12 cellular contexts compared by ENCODE assay signal in the genomic region with DNA sequence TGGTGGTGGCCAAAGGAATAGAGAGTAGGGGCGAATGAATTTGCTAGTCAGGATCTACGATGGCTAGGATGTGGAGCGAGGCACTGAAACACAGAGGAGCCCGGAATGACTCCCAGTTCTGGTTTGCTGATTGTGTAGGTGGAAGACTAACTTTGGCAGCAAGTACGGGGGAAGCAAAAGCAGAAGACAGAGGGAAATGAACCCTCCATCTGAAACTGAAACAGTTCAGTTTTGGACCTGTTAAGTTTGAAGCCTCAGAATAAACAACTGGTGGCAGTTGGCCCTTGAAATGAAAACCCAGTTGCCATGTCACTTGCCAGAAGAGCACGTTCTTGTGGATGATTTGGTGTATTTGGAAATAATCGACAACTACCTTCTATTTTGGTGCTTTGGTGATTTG. TPM values are rescaled to one million over a fixed set of nuclear protein-coding genes. Genes with fewer than 3 reads are reported as not detected.
A peak's percentile ranks its signal among the peaks of the same experiment; 100 is the strongest.
DNase-seq lines count a peak whose midpoint lies in the region; ATAC-seq, FAIRE-seq and TF ChIP-seq lines count a peak whose summit lies in the region.
"Had no signal": no experiment of that assay in that cellular context is flagged by ENCODE, and none has a peak within 500 bp of the region (broad histone marks: within the 10 kb centered on the region; RNA-seq: fewer than 3 reads in every experiment).

No MANE protein-coding gene starts in this region.

- no peaks in the 10 kb centered on the region for H3K36me3 ChIP-seq in GM12878 (ENCODE audit: control insufficient read depth in 2 of 2, insufficient read depth in 2 of 2, low read length in 1 of 2)

- SMC1A ChIA-PET in GM12878 (lab: Charles Lee; ENCODE audit: uncharacterized antibody, unreplicated experiment) = interaction anchor here (1.0 to 5.1 kb wide), 12 partner anchors 9 to 227 kb away, joined by 3 to 34 read pairs (median 5); a partner anchor contains a TSS

- H3K27me3 Mint-ChIP-seq in activated T-helper 2 cell treated with anti-CD3 and anti-CD28 coated beads, Interferon-gamma antibody, Interleukin-2, Interleukin-4, amounts not matched to agents 10 μg/mL and 5 μg/mL and 100 μg/mL, durations not matched to agents 14 hours and 24 hours and 36 hours (ENCODE audit: low read depth) = peaks cover 2% of the 10 kb centered on the region

- H3K4me1 ChIP-seq in GM12878 (ENCODE audit: control insufficient read depth, insufficient read depth, low read length) = peaks cover 10% of the 10 kb centered on the region

- peak; percentile 52 for FAIRE-seq in GM12878 (lab: Jason Lieb, UNC)
- FAIRE-seq: endometrium, small intestine had no signal

- CTCF ChIA-PET in GM12878 (lab: Yijun Ruan, JAX) = interaction anchor here (1.0 to 2.0 kb wide), 6 partner anchors 9 to 480 kb away, joined by 3 to 7 read pairs (median 4); no protein-coding TSS in a partner anchor

- H3K27me3 ChIP-seq in GM12878 (replicated peaks in 1 of 2; ENCODE audit: control insufficient read depth in 2 of 2, insufficient read depth in 2 of 2, low read length in 1 of 2) = no peaks in the 10 kb centered on the region

- no peak for TF ChIP-seq RAD21 in GM12878 (IDR thresholded peaks at IDR 0.05; ENCODE audit: insufficient read depth, low read depth, low read length)

- no peaks in the 10 kb centered on the region for H3K79me2 ChIP-seq in GM12878 (ENCODE audit: control insufficient read depth, insufficient read depth, low read length)

- in situ Hi-C loops in GM12878 (cut with MboI) = no loop called here

- intact Hi-C loops in GM12878 (cut with micrococcal nuclease; ENCODE audit: unreplicated experiment) = no loop called here
- intact Hi-C loops in activated T-helper 2 cell treated with anti-CD3 and anti-CD28 coated beads, Interferon-gamma antibody, Interleukin-2, Interleukin-4, amounts not matched to agents 10 μg/mL and 5 μg/mL and 100 μg/mL, durations not matched to agents 14 hours and 24 hours and 36 hours (cut with micrococcal nuclease) = no loop called here

- no peak for TF ChIP-seq EP300 in GM12878 (IDR thresholded peaks at IDR 0.05; ENCODE audit: borderline replicate concordance in 1 of 2, control insufficient read depth in 1 of 2, low read depth in 2 of 2, low read length in 2 of 2)

- no peak for TF ChIP-seq CTCF in GM12878 (IDR thresholded peaks at IDR 0.05 in 2 of 3, conservative IDR thresholded peaks at IDR 0.05 in 1 of 3; ENCODE audit: control insufficient read depth in 2 of 3, extremely low read depth in 1 of 3, insufficient read depth in 1 of 3, low read depth in 3 of 3, low read length in 3 of 3)

- DNase-seq in GM12878 (ENCODE audit: low read depth, low spot score) = no peak
- no peak for DNase-seq in NCI-H748 (lab: John Stamatoyannopoulos, UW; ENCODE audit: unreplicated experiment)
- DNase-seq in activated CD4-positive, alpha-beta T cell treated with anti-CD3 and anti-CD28 coated beads for 48 hours = no peak
- no peak for DNase-seq in NCI-H2227 treated with DMSO at 0.1 percent for 48 hours (lab: John Stamatoyannopoulos, UW)
- DNase-seq in activated T-helper 2 cell treated with anti-CD3 and anti-CD28 coated beads, Interferon-gamma antibody, Interleukin-2, Interleukin-4, amounts not matched to agents 10 μg/mL and 5 μg/mL and 100 μg/mL, durations not matched to agents 14 hours and 24 hours and 36 hours (ENCODE audit: low spot score) = no peak
- DNase-seq: CD8-positive, alpha-beta T cell; naive thymus-derived CD8-positive, alpha-beta T cell; small intestine had no signal

- H3K27ac ChIP-seq in GM12878 (ENCODE audit: control insufficient read depth, insufficient read depth) = no peak overlapping the region

- H3K27ac Mint-ChIP-seq in activated T-helper 2 cell treated with anti-CD3 and anti-CD28 coated beads, Interferon-gamma antibody, Interleukin-2, Interleukin-4, amounts not matched to agents 10 μg/mL and 5 μg/mL and 100 μg/mL, durations not matched to agents 14 hours and 24 hours and 36 hours = no peak overlapping the region
- H3K27ac Mint-ChIP-seq: CD8-positive, alpha-beta T cell had no signal

- no peak overlapping the region for H3K9ac ChIP-seq in GM12878 (ENCODE audit: control insufficient read depth, insufficient read depth, low read length)

- no peak for TF ChIP-seq POLR2A in GM12878 (IDR thresholded peaks at IDR 0.05; ENCODE audit: low read depth, low read length)

- H3K4me3 Mint-ChIP-seq in activated T-helper 2 cell treated with anti-CD3 and anti-CD28 coated beads, Interferon-gamma antibody, Interleukin-2, Interleukin-4, amounts not matched to agents 10 μg/mL and 5 μg/mL and 100 μg/mL, durations not matched to agents 14 hours and 24 hours and 36 hours (ENCODE audit: low read depth) = no peak overlapping the region
- H3K4me3 Mint-ChIP-seq: CD8-positive, alpha-beta T cell; naive thymus-derived CD8-positive, alpha-beta T cell had no signal

- POLR2A ChIA-PET in GM12878 (lab: Charles Lee) = interaction anchor here (0.6 to 1.2 kb wide), 3 partner anchors 15 to 500 kb away, joined by 3 read pairs; no protein-coding TSS in a partner anchor

- H4K20me1 ChIP-seq in GM12878 (ENCODE audit: control insufficient read depth, insufficient read depth) = no peaks in the 10 kb centered on the region

- 0 out of 3 replicates have a peak, but pooled peaks cover 2% of the 10 kb centered on the region for H3K9me3 ChIP-seq in GM12878 (replicated peaks; ENCODE audit: control insufficient read depth, insufficient read depth, low read length)

- ATAC-seq in GM18511 (IDR thresholded peaks at IDR 0.05; ENCODE audit: unreplicated experiment) (peak; percentile 90), GM21381 (IDR thresholded peaks at IDR 0.05; ENCODE audit: unreplicated experiment) (peak; percentile 82), HG03045 (IDR thresholded peaks at IDR 0.05; ENCODE audit: unreplicated experiment) (peak; percentile 78), GM12878 (peak; percentile 91)
- ATAC-seq: CD8-positive, alpha-beta T cell; naive thymus-derived CD8-positive, alpha-beta T cell had no signal

- no peaks in the 10 kb centered on the region for H3K9me3 Mint-ChIP-seq in activated T-helper 2 cell treated with anti-CD3 and anti-CD28 coated beads, Interferon-gamma antibody, Interleukin-2, Interleukin-4, amounts not matched to agents 10 μg/mL and 5 μg/mL and 100 μg/mL, durations not matched to agents 14 hours and 24 hours and 36 hours
- H3K9me3 Mint-ChIP-seq: CD8-positive, alpha-beta T cell; naive thymus-derived CD8-positive, alpha-beta T cell had no signal

- 37% methylated on average over 7 of the region's 7 CpGs for WGBS in GM12878 (ENCODE audit: insufficient coverage, insufficient replicate concordance, low lambda C conversion rate, missing lambda C conversion rate)

- RAD21 ChIA-PET in GM12878 (lab: Charles Lee; ENCODE audit: unreplicated experiment) = interaction anchor here (1.0 to 3.3 kb wide), 5 partner anchors 23 to 481 kb away, joined by 3 to 19 read pairs (median 3); no protein-coding TSS in a partner anchor

- peak overlapping the region; percentile 37 for H2AFZ ChIP-seq in GM12878 (ENCODE audit: control insufficient read depth, low read depth, low read length)

- H3K36me3 Mint-ChIP-seq in activated T-helper 2 cell treated with anti-CD3 and anti-CD28 coated beads, Interferon-gamma antibody, Interleukin-2, Interleukin-4, amounts not matched to agents 10 μg/mL and 5 μg/mL and 100 μg/mL, durations not matched to agents 14 hours and 24 hours and 36 hours (ENCODE audit: low read depth) = no peaks in the 10 kb centered on the region
- H3K36me3 Mint-ChIP-seq: CD8-positive, alpha-beta T cell had no signal

- no peak overlapping the region for H3K4me3 ChIP-seq in GM12878

- BruUV-seq in GM12878 (replicated peaks; lab: Mats Ljungman, UMichigan) = no TSS peak

- peaks cover 18% of the 10 kb centered on the region for H3K4me1 Mint-ChIP-seq in activated T-helper 2 cell treated with anti-CD3 and anti-CD28 coated beads, Interferon-gamma antibody, Interleukin-2, Interleukin-4, amounts not matched to agents 10 μg/mL and 5 μg/mL and 100 μg/mL, durations not matched to agents 14 hours and 24 hours and 36 hours (ENCODE audit: low read depth)

- H3K4me2 ChIP-seq in GM12878 (ENCODE audit: control insufficient read depth, insufficient read depth) = peak overlapping the region; percentile 3

TF ChIP-seq in GM12878, 131 proteins besides CTCF, POLR2A, EP300 and RAD21 (continues in another document):
- TF ChIP-seq NR2F1 (conservative IDR thresholded peaks at IDR 0.05) = 0 out of 2 replicates have a peak, but pooled peaks have one; percentile 4
- TF ChIP-seq IKZF1 (conservative IDR thresholded peaks at IDR 0.05) = peak; percentile 77
- peak; percentile 24; the same call in 1 of the 2 replicates for TF ChIP-seq PAX5 (IDR thresholded peaks at IDR 0.05; ENCODE audit: borderline replicate concordance, low read depth, low read length)
- TF ChIP-seq EGR1 (IDR thresholded peaks at IDR 0.05; ENCODE audit: borderline replicate concordance in 1 of 2, low read depth in 2 of 2, low read length in 2 of 2) = peak in 1 of 2 experiments; percentile 36; a peak in 1 of 3 replicates
- TF ChIP-seq ETV6 (conservative IDR thresholded peaks at IDR 0.05 in 1 of 2, IDR thresholded peaks at IDR 0.05 in 1 of 2; ENCODE audit: borderline replicate concordance in 1 of 2, low read depth in 1 of 2) = peak in 1 of 2 experiments; percentile 75; a peak in 2 of 4 replicates
- TF ChIP-seq BHLHE40 (IDR thresholded peaks at IDR 0.05; ENCODE audit: borderline replicate concordance in 1 of 2, low read depth in 2 of 2, low read length in 1 of 2) = peak; percentile 6 to 19; a peak in 1 of 4 replicates
- no peak for TF ChIP-seq NR2C2 (IDR thresholded peaks at IDR 0.05; ENCODE audit: borderline replicate concordance, control insufficient read depth, insufficient read length, low read depth)

RNA-seq across cellular contexts. Expression of a gene that starts 15.4 kb away (rescaled TPM):
- total RNA-seq in GM12878 (2013; cell fraction: nucleolus; rRNA removed) = 14.9 and 18.4 TPM in 2 replicates
- 54.4 and 59.3 TPM in 2 replicates for total RNA-seq in GM12878 (2014; rRNA removed)
- total RNA-seq in GM12878 (2014; rRNA removed; fragmentation: Illumina TruSeq; extraction: Trizol) = 45.1 and 46.1 TPM in 2 replicates
- total RNA-seq in GM12878 (2021) = 60.9 and 64.3 TPM in 2 replicates
- polyA plus RNA-seq in GM12878 (2011; ENCODE audit: low read depth) = 14.3 TPM
- polyA plus RNA-seq in GM12878 (2011; rRNA removed) = 47.1 and 59.3 TPM in 2 replicates
- polyA plus RNA-seq in GM12878 (2011; cell fraction: cytosol; rRNA removed) = 27.8 and 39.3 TPM in 2 replicates
- polyA plus RNA-seq in GM12878 (2011; cell fraction: nucleus; rRNA removed) = 16.6 and 20.9 TPM in 2 replicates
- 32.6 and 39.2 TPM in 2 replicates for polyA plus RNA-seq in GM12878 (2012)
- 83.3 and 106 TPM in 2 replicates for polyA plus RNA-seq in GM12878 (2014; fragmentation: Illumina TruSeq; extraction: Trizol)
- polyA plus RNA-seq in GM12878 (2014; fragmentation: Nextera tagmentation; extraction: Ambion mirVana) = 10 to 100 TPM; 13.8 to 18.7 TPM
- 49.4 and 53.5 TPM in 2 replicates for polyA plus RNA-seq in GM12878 (2014; rRNA removed)
- polyA plus RNA-seq in GM12878 (2016; fragmentation: Nextera tagmentation; extraction: Ambion mirVana) = 10 to 100 TPM; 73.7 to 74.7 TPM
- 37.6 and 46.2 TPM in 2 replicates for polyA minus RNA-seq in GM12878 (2011; rRNA and poly(A)+ RNA removed)
- 16.3 and 19.0 TPM in 2 replicates for polyA minus RNA-seq in GM12878 (2011; cell fraction: cytosol; rRNA and poly(A)+ RNA removed)
- 8.1 and 10.7 TPM in 2 replicates for polyA minus RNA-seq in GM12878 (2011; cell fraction: nucleus; rRNA and poly(A)+ RNA removed)
- 73.2 and 78.3 TPM in 2 replicates for total RNA-seq in activated T-helper 2 cell treated with anti-CD3 and anti-CD28 coated beads, Interferon-gamma antibody, Interleukin-2, Interleukin-4, amounts not matched to agents 10 μg/mL and 5 μg/mL and 100 μg/mL, durations not matched to agents 14 hours and 24 hours and 36 hours
